8 cellular contexts compared by ENCODE assay signal in genomic region chr3:31673950-31674349, GRCh38.
"Had no signal": no experiment of that assay in that cellular context is flagged by ENCODE, and none has a peak within 500 bp of the region (broad histone marks: within the 10 kb centered on the region; RNA-seq: fewer than 3 reads in every experiment).

No MANE protein-coding gene starts in this region.

- FAIRE-seq: HepG2 had no signal

- H3K4me3 ChIP-seq: GM23248 had no signal

- H3K27ac ChIP-seq: GM23248, HL-60 had no signal

- H3K9ac ChIP-seq: GM23248 had no signal

- H2AFZ ChIP-seq: GM23248 had no signal

- DNase-seq: GM23248, GOT3, H9, HCEC 1CT, HFFc6, KG1 had no signal

- ATAC-seq: HepG2 had no signal
